Comparison of ENCODE assay signal across 10 cellular contexts in the genomic region with DNA sequence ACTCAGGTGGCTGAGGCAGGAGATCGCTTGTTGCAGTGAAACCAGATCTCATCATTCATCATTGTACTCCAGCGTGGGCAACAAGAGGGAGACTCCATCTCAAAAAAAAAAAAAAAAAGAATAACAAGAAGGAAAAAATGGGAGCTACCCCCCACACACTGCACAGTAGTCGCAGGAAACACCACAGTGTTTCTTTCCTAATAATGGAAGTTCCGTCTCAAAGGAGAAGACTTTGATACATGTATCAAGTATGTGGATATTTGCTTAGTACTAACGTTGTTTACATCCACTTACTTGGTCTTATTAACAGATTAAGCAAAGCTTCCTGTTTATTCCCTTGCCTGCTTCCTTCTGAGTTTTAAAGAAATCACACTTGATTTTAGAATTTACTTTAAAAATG.
"Had no signal": no experiment of that assay in that cellular context is flagged by ENCODE, and none has a peak within 500 bp of the region (broad histone marks: within the 10 kb centered on the region; RNA-seq: fewer than 3 reads in every experiment).

No MANE protein-coding gene starts in this region.

- DNase-seq: activated CD4-positive, alpha-beta T cell treated with anti-CD3 and anti-CD28 coated beads, Interleukin-2, amount 50 U/mL, for 1 hour; activated naive CD4-positive, alpha-beta T cell treated with Interleukin-2 at 50 U/mL for 16 hours; dorsolateral prefrontal cortex; hypothalamus; nucleus accumbens; stimulated activated CD4-positive, alpha-beta T cell treated with anti-CD3 and anti-CD28 coated beads, Interleukin-2, amount 100 ng/mL, for 48 hours; stimulated activated naive B cell treated with anti-CD40 and anti-IgM and Interleukin-4, amounts not matched to agents 10 μg/mL and 1 μg/mL and 100 μg/mL, for 72 hours; thyroid gland had no signal

- H3K4me3 ChIP-seq: dorsolateral prefrontal cortex, esophagus muscularis mucosa, thyroid gland had no signal

- ATAC-seq: activated CD4-positive, CD25-positive, alpha-beta regulatory T cell treated with anti-CD3 and anti-CD28 coated beads, Interleukin-2, amount 50 U/mL, for 24 hours; stimulated activated naive B cell treated with anti-CD40 and anti-IgM and Interleukin-4, amounts not matched to agents 10 μg/mL and 1 μg/mL and 100 μg/mL, for 72 hours had no signal

- H3K27ac ChIP-seq: dorsolateral prefrontal cortex, esophagus muscularis mucosa, thyroid gland had no signal

- H3K9me3 ChIP-seq: esophagus muscularis mucosa, thyroid gland had no signal

- H3K4me1 ChIP-seq: thyroid gland had no signal

- H3K36me3 ChIP-seq: esophagus muscularis mucosa, thyroid gland had no signal

- H3K27me3 ChIP-seq: dorsolateral prefrontal cortex, esophagus muscularis mucosa, thyroid gland had no signal
